ENCODE assay signal across 20 cellular contexts in genomic region chr10:109374215-109374614, GRCh38.
A peak's percentile ranks its signal among the peaks of the same experiment; 100 is the strongest.
DNase-seq lines count a peak whose midpoint lies in the region; ATAC-seq, FAIRE-seq and TF ChIP-seq lines count a peak whose summit lies in the region.
"Had no signal": no experiment of that assay in that cellular context is flagged by ENCODE, and none has a peak within 500 bp of the region (broad histone marks: within the 10 kb centered on the region; RNA-seq: fewer than 3 reads in every experiment).

No MANE protein-coding gene starts in this region.

- BruUV-seq in mammary epithelial cell (replicated peaks; lab: Mats Ljungman, UMichigan) = no TSS peak

- H3K36me3 ChIP-seq in mammary epithelial cell (ENCODE audit: insufficient read depth, low read length) = no peaks in the 10 kb centered on the region
- no peaks in the 10 kb centered on the region for H3K36me3 ChIP-seq in breast epithelium
- no peaks in the 10 kb centered on the region for H3K36me3 ChIP-seq in astrocyte (ENCODE audit: insufficient read depth, low read length)
- H3K36me3 ChIP-seq in CD8-positive, alpha-beta T cell (ENCODE audit: insufficient read depth, low read length) = no peaks in the 10 kb centered on the region

- no peak for TF ChIP-seq CTCF in mammary epithelial cell (conservative IDR thresholded peaks at IDR 0.05 in 1 of 2, IDR thresholded peaks at IDR 0.05 in 1 of 2; ENCODE audit: extremely low read depth in 1 of 2, insufficient read depth in 1 of 2, low read depth in 1 of 2, low read length in 2 of 2)
- no peak for TF ChIP-seq CTCF in breast epithelium (IDR thresholded peaks at IDR 0.05)
- TF ChIP-seq CTCF in astrocyte (IDR thresholded peaks at IDR 0.05; ENCODE audit: insufficient read depth, low read depth, low read length) = no peak
- TF ChIP-seq CTCF in foreskin keratinocyte (conservative IDR thresholded peaks at IDR 0.05) = no peak
- TF ChIP-seq CTCF in lower leg skin (IDR thresholded peaks at IDR 0.05) = no peak
- no peak for TF ChIP-seq CTCF in CD8-positive, alpha-beta T cell (IDR thresholded peaks at IDR 0.05)

- POLR2A ChIA-PET in CD8-positive, alpha-beta T cell (lab: Charles Lee) = no interaction called here

- H3K4me1 Mint-ChIP-seq in astrocyte (ENCODE audit: low read depth, unreplicated experiment) = peaks cover 25% of the 10 kb centered on the region
- H3K4me1 Mint-ChIP-seq in activated naive CD8-positive, alpha-beta T cell treated with anti-CD3 and anti-CD28 coated beads for 36 hours = no peaks in the 10 kb centered on the region
- H3K4me1 Mint-ChIP-seq in CD8-positive, alpha-beta T cell (ENCODE audit: low read depth) = no peaks in the 10 kb centered on the region
- H3K4me1 Mint-ChIP-seq: brain, CD14-positive monocyte, IgD-negative memory B cell, T-cell had no signal

- H4K20me1 ChIP-seq in mammary epithelial cell (ENCODE audit: insufficient read depth, low read length) = no peaks in the 10 kb centered on the region
- no peaks in the 10 kb centered on the region for H4K20me1 ChIP-seq in astrocyte (ENCODE audit: insufficient read depth, low read length)

- intact Hi-C loops in mammary epithelial cell (cut with micrococcal nuclease) = no loop called here
- intact Hi-C loops in breast epithelium (cut with DNase I; ENCODE audit: low total_unique reads) = no loop called here
- intact Hi-C loops in lower leg skin (cut with DNase I; ENCODE audit: low total_unique reads) = no loop called here
- intact Hi-C loops in CD8-positive, alpha-beta T cell (cut with DNase I, micrococcal nuclease) = no loop called here

- peak; percentile 92 for ATAC-seq in foreskin keratinocyte
- ATAC-seq in CD8-positive, alpha-beta T cell = no peak
- ATAC-seq: natural killer cell treated with Interleukin-12 subunit alpha and Interleukin-12 subunit beta and Interleukin-15 and Interleukin-18, amount 100 ng/mL, for 72 hours; T-cell had no signal

- H3K9me3 ChIP-seq in mammary epithelial cell (replicated peaks; ENCODE audit: insufficient read depth, low read length) = no peaks in the 10 kb centered on the region
- no peaks in the 10 kb centered on the region for H3K9me3 ChIP-seq in breast epithelium
- no peaks in the 10 kb centered on the region for H3K9me3 ChIP-seq in astrocyte (ENCODE audit: insufficient read depth, low read depth, low read length)
- no peaks in the 10 kb centered on the region for H3K9me3 ChIP-seq in CD8-positive, alpha-beta T cell (ENCODE audit: low read length)

- no peaks in the 10 kb centered on the region for H3K79me2 ChIP-seq in mammary epithelial cell (ENCODE audit: insufficient read depth, low read length)
- no peaks in the 10 kb centered on the region for H3K79me2 ChIP-seq in astrocyte (ENCODE audit: insufficient read depth, low read length)

- H3K27ac Mint-ChIP-seq in astrocyte (ENCODE audit: unreplicated experiment) = peak overlapping the region; percentile 70
- H3K27ac Mint-ChIP-seq in activated naive CD8-positive, alpha-beta T cell treated with anti-CD3 and anti-CD28 coated beads for 36 hours = no peak overlapping the region
- H3K27ac Mint-ChIP-seq in CD8-positive, alpha-beta T cell = no peak overlapping the region
- H3K27ac Mint-ChIP-seq: brain; CD14-positive monocyte; IgD-negative memory B cell; natural killer cell treated with Interleukin-12 subunit alpha and Interleukin-12 subunit beta and Interleukin-15 and Interleukin-18, amount 100 ng/mL, for 72 hours; T-cell had no signal

- H3K4me1 ChIP-seq in mammary epithelial cell (ENCODE audit: insufficient read depth, low read length) (peaks cover 6% of the 10 kb centered on the region), breast epithelium (no peaks in the 10 kb centered on the region), astrocyte (ENCODE audit: insufficient read depth, low read length) (no peaks in the 10 kb centered on the region), foreskin keratinocyte (peaks cover 3% of the 10 kb centered on the region)
- H3K4me1 ChIP-seq in CD8-positive, alpha-beta T cell (ENCODE audit: insufficient read depth, low read length) = no peaks in the 10 kb centered on the region

- H3K27me3 Mint-ChIP-seq in astrocyte (ENCODE audit: low read depth, unreplicated experiment) = no peaks in the 10 kb centered on the region
- no peaks in the 10 kb centered on the region for H3K27me3 Mint-ChIP-seq in activated naive CD8-positive, alpha-beta T cell treated with anti-CD3 and anti-CD28 coated beads for 36 hours
- H3K27me3 Mint-ChIP-seq in CD8-positive, alpha-beta T cell (ENCODE audit: low read depth) = no peaks in the 10 kb centered on the region
- H3K27me3 Mint-ChIP-seq: IgD-negative memory B cell; natural killer cell treated with Interleukin-12 subunit alpha and Interleukin-12 subunit beta and Interleukin-15 and Interleukin-18, amount 100 ng/mL, for 72 hours; T-cell had no signal

- H2AFZ ChIP-seq in mammary epithelial cell (ENCODE audit: low read depth, low read length) (no peak overlapping the region), astrocyte (ENCODE audit: low read depth, low read length) (no peak overlapping the region)

- in situ Hi-C loops in mammary epithelial cell (cut with MboI; ENCODE audit: low sequenced_read_pairs in 2 of 2) = no loop called here

- H3K4me2 ChIP-seq in mammary epithelial cell (ENCODE audit: insufficient read depth, low read depth, low read length) = no peak overlapping the region
- no peak overlapping the region for H3K4me2 ChIP-seq in astrocyte (ENCODE audit: low read length)

- no peak overlapping the region for H3K4me3 Mint-ChIP-seq in astrocyte (ENCODE audit: unreplicated experiment)
- H3K4me3 Mint-ChIP-seq in activated naive CD8-positive, alpha-beta T cell treated with anti-CD3 and anti-CD28 coated beads for 36 hours = no peak overlapping the region
- H3K4me3 Mint-ChIP-seq in CD8-positive, alpha-beta T cell = no peak overlapping the region
- H3K4me3 Mint-ChIP-seq: brain; CD14-positive monocyte; IgD-negative memory B cell; natural killer cell treated with Interleukin-12 subunit alpha and Interleukin-12 subunit beta and Interleukin-15 and Interleukin-18, amount 100 ng/mL, for 72 hours; T-cell had no signal

- peak overlapping the region; percentile 7 for H3K27ac ChIP-seq in mammary epithelial cell (ENCODE audit: insufficient read depth, low read depth, low read length)
- H3K27ac ChIP-seq in breast epithelium = no peak overlapping the region
- no peak overlapping the region for H3K27ac ChIP-seq in astrocyte (ENCODE audit: low read depth, low read length)
- H3K27ac ChIP-seq in foreskin keratinocyte = no peak overlapping the region
- H3K27ac ChIP-seq in CD8-positive, alpha-beta T cell (ENCODE audit: low read depth, low read length) = no peak overlapping the region
- H3K27ac ChIP-seq: 22Rv1 had no signal

- peak; percentile 73 for FAIRE-seq in astrocyte (lab: Jason Lieb, UNC)
- FAIRE-seq: H1 had no signal

- no peak overlapping the region for H3K4me3 ChIP-seq in mammary epithelial cell (replicated peaks in 1 of 3; ENCODE audit: insufficient read depth in 1 of 3, low read depth in 2 of 3, low read length in 3 of 3)
- no peak overlapping the region for H3K4me3 ChIP-seq in breast epithelium
- H3K4me3 ChIP-seq in astrocyte (ENCODE audit: insufficient read depth, low read depth, low read length) = no peak overlapping the region
- no peak overlapping the region for H3K4me3 ChIP-seq in lower leg skin (ENCODE audit: low read depth, poor library complexity, severe bottlenecking)
- H3K4me3 ChIP-seq in CD8-positive, alpha-beta T cell (ENCODE audit: low read depth, low read length) = no peak overlapping the region

- no peak overlapping the region for H3K9ac ChIP-seq in mammary epithelial cell (ENCODE audit: insufficient read depth, low read length)
- H3K9ac ChIP-seq in astrocyte (ENCODE audit: low read length) = no peak overlapping the region

- no peaks in the 10 kb centered on the region for H3K36me3 Mint-ChIP-seq in astrocyte (ENCODE audit: low read depth, unreplicated experiment)
- H3K36me3 Mint-ChIP-seq in activated naive CD8-positive, alpha-beta T cell treated with anti-CD3 and anti-CD28 coated beads for 36 hours = no peaks in the 10 kb centered on the region
- no peaks in the 10 kb centered on the region for H3K36me3 Mint-ChIP-seq in CD8-positive, alpha-beta T cell
- H3K36me3 Mint-ChIP-seq: brain; CD14-positive monocyte; IgD-negative memory B cell; natural killer cell treated with Interleukin-12 subunit alpha and Interleukin-12 subunit beta and Interleukin-15 and Interleukin-18, amount 100 ng/mL, for 72 hours; T-cell had no signal

- TF ChIP-seq POLR2A in breast epithelium (IDR thresholded peaks at IDR 0.05) = no peak
- no peak for TF ChIP-seq POLR2A in lower leg skin (IDR thresholded peaks at IDR 0.05)

- DNase-seq in mammary epithelial cell (peak; percentile 76), breast epithelium (ENCODE audit: low spot score in 2 of 2) (no peak), astrocyte (ENCODE audit: low read depth) (peak; percentile 72), foreskin keratinocyte (peak in 1 of 2 donors; percentile 72), lower leg skin (ENCODE audit: low spot score in 2 of 2) (no peak), NOMO-1 treated with DMSO at 0.1 percent for 48 hours (lab: John Stamatoyannopoulos, UW; ENCODE audit: unreplicated experiment) (no peak)
- DNase-seq in activated naive CD8-positive, alpha-beta T cell treated with anti-CD3 and anti-CD28 coated beads for 36 hours = no peak
- no peak for DNase-seq in CD8-positive, alpha-beta T cell
- DNase-seq: activated CD4-positive, alpha-beta T cell treated with anti-CD3 and anti-CD28 coated beads, Interleukin-2, amount 50 U/mL, for 1 hour; activated naive CD4-positive, alpha-beta T cell; DMS153; NCI-H2029; posterior cingulate gyrus; T-cell had no signal

- dilution Hi-C loops in mammary epithelial cell (cut with HindIII; ENCODE audit: low sequenced_read_pairs) = no loop called here

- WGBS in mammary epithelial cell (ENCODE audit: low coverage, missing lambda C conversion rate) = 0% methylated on average over 1 of the region's 1 CpG
- 72 to 87% methylated on average over 1 of the region's 1 CpG for WGBS in lower leg skin, 2 donors

- H3K27me3 ChIP-seq in mammary epithelial cell (ENCODE audit: insufficient read depth, low read length) = no peaks in the 10 kb centered on the region
- no peaks in the 10 kb centered on the region for H3K27me3 ChIP-seq in breast epithelium
- no peaks in the 10 kb centered on the region for H3K27me3 ChIP-seq in astrocyte (ENCODE audit: insufficient read depth, low read length)
- no peaks in the 10 kb centered on the region for H3K27me3 ChIP-seq in foreskin keratinocyte
- H3K27me3 ChIP-seq in CD8-positive, alpha-beta T cell (ENCODE audit: insufficient read depth, low read length) = no peaks in the 10 kb centered on the region

- CTCF ChIA-PET in mammary epithelial cell (lab: Charles Lee; ENCODE audit: low non-redundant PET) = no interaction called here
- CTCF ChIA-PET in CD8-positive, alpha-beta T cell (lab: Charles Lee) = no interaction called here

- peaks cover 6% of the 10 kb centered on the region for H3K9me3 Mint-ChIP-seq in astrocyte (ENCODE audit: unreplicated experiment)
- H3K9me3 Mint-ChIP-seq in activated naive CD8-positive, alpha-beta T cell treated with anti-CD3 and anti-CD28 coated beads for 36 hours = peaks cover 8% of the 10 kb centered on the region
- H3K9me3 Mint-ChIP-seq in CD8-positive, alpha-beta T cell = peaks cover 2% of the 10 kb centered on the region

Comparison
In these comparisons a context has a peak if more than half of its experiments do, and no peak if none do; other contexts are left out.
1. DNase-seq: peak in mammary epithelial cell (single experiment) and astrocyte (single experiment); none in breast epithelium (0 of 2), lower leg skin (0 of 2), activated naive CD8-positive, alpha-beta T cell treated with anti-CD3 and anti-CD28 coated beads for 36 hours (single experiment), NOMO-1 treated with DMSO at 0.1 percent for 48 hours (single experiment) and CD8-positive, alpha-beta T cell (0 of 7).